ENCODE assay signal across 25 cellular contexts in genomic region chr11:126543691-126544090, GRCh38.
A peak's percentile ranks its signal among the peaks of the same experiment; 100 is the strongest.
DNase-seq lines count a peak whose midpoint lies in the region; FAIRE-seq and TF ChIP-seq lines count a peak whose summit lies in the region.
"Had no signal": no experiment of that assay in that cellular context is flagged by ENCODE, and none has a peak within 500 bp of the region (broad histone marks: within the 10 kb centered on the region; RNA-seq: fewer than 3 reads in every experiment).

No MANE protein-coding gene starts in this region.

- H3K27me3 ChIP-seq in WERI-Rb-1 (ENCODE audit: insufficient read depth, low read depth, severe bottlenecking) (no peaks in the 10 kb centered on the region), layer of hippocampus (ENCODE audit: control insufficient read depth, insufficient read depth, low read length) (no peaks in the 10 kb centered on the region), mesendoderm (ENCODE audit: insufficient read depth, low read length, poor library complexity) (no peaks in the 10 kb centered on the region)
- H3K27me3 ChIP-seq: BLaER1 treated with 17β-estradiol and CSF1 and Interleukin-3, amounts not matched to agents 10 nM and 100 nM; pancreas; testis; uterus had no signal

- in situ Hi-C loops in G401 (cut with HindIII; ENCODE audit: low sequenced_read_pairs) = no loop called here

- WGBS in mesendoderm (ENCODE audit: extremely low coverage, insufficient coverage, low lambda C conversion rate) = no CpG with 5 or more reads among the region's 7 CpGs

- no peak overlapping the region for H3K4ac ChIP-seq in mesendoderm (ENCODE audit: low read depth, low read length)

- no peak overlapping the region for H4K5ac ChIP-seq in mesendoderm (ENCODE audit: low read length)

- H3K27ac ChIP-seq in WERI-Rb-1 (peak overlapping the region; percentile 81), layer of hippocampus (ENCODE audit: low read depth, low read length) (peak overlapping the region; percentile 63), mesendoderm (ENCODE audit: low read depth, low read length) (no peak overlapping the region)
- H3K27ac ChIP-seq: BLaER1 treated with 17β-estradiol and CSF1 and Interleukin-3, amounts not matched to agents 10 nM and 100 nM; foreskin keratinocyte; heart right ventricle; left lung; pancreas; testis; uterus had no signal

- no peak overlapping the region for H2AK5ac ChIP-seq in mesendoderm (ENCODE audit: low read length)

- H2BK15ac ChIP-seq in mesendoderm (replicated peaks; ENCODE audit: low read depth) = no peak overlapping the region

- H3K4me2 ChIP-seq in mesendoderm (ENCODE audit: low read length) = no peak overlapping the region
- H3K4me2 ChIP-seq: BLaER1 treated with 17β-estradiol and CSF1 and Interleukin-3, amounts not matched to agents 10 nM and 100 nM had no signal

- DNase-seq in A172 (ENCODE audit: low spot score) = peak; percentile 30
- peak; percentile 72 for DNase-seq in G401 (ENCODE audit: low spot score)
- DNase-seq in WERI-Rb-1 = no peak
- no peak for DNase-seq in RCC 7860 (ENCODE audit: low spot score)
- no peak for DNase-seq in mesendoderm
- DNase-seq in NCI-H748 treated with DMSO at 0.1 percent for 48 hours (lab: John Stamatoyannopoulos, UW) = no peak
- DNase-seq in NCI-H1930 (lab: John Stamatoyannopoulos, UW) = no peak
- DNase-seq: ACHN; cerebellar nuclear complex; erythroblast; heart right ventricle; HFFc6; left lung; naive thymus-derived CD8-positive, alpha-beta T cell; NCI-H1417 treated with DMSO at 0.1 percent for 48 hours; NCI-H2171 treated with DMSO at 0.1 percent for 48 hours; NCI-H526 treated with DMSO at 0.1 percent for 48 hours; right cardiac atrium; stimulated activated CD4-positive, alpha-beta T cell treated with anti-CD3 and anti-CD28 coated beads, Interleukin-4, amount 100 ng/mL, for 1 hour; testis had no signal

- no peak overlapping the region for H3K18ac ChIP-seq in mesendoderm (ENCODE audit: low read length)

- H3K23ac ChIP-seq in mesendoderm (ENCODE audit: low read length) = no peak overlapping the region

- no peak for FAIRE-seq in RCC 7860 (lab: Jason Lieb, UNC)
- FAIRE-seq: pancreas had no signal

- no peaks in the 10 kb centered on the region for H3K36me3 ChIP-seq in WERI-Rb-1
- no peaks in the 10 kb centered on the region for H3K36me3 ChIP-seq in mesendoderm (ENCODE audit: control insufficient read depth, insufficient read depth, low read length)
- H3K36me3 ChIP-seq: BLaER1 treated with 17β-estradiol and CSF1 and Interleukin-3, amounts not matched to agents 10 nM and 100 nM; heart right ventricle; left lung; pancreas; uterus had no signal

- no peak overlapping the region for H4K8ac ChIP-seq in mesendoderm (ENCODE audit: low read depth, low read length)

- H2BK120ac ChIP-seq in mesendoderm (ENCODE audit: low read depth, low read length) = no peak overlapping the region

- no peak overlapping the region for H2BK5ac ChIP-seq in mesendoderm (ENCODE audit: low read length)

- TF ChIP-seq CTCF in WERI-Rb-1 (IDR thresholded peaks at IDR 0.05; ENCODE audit: low read depth, low read length) = no peak

- no peak overlapping the region for H3K56ac ChIP-seq in mesendoderm (ENCODE audit: low read length)

- H3K79me1 ChIP-seq in mesendoderm (ENCODE audit: low read length) = no peaks in the 10 kb centered on the region

- H3K79me2 ChIP-seq in mesendoderm (ENCODE audit: control insufficient read depth, insufficient read depth, low read length) = no peaks in the 10 kb centered on the region

- H3K9ac ChIP-seq in mesendoderm (ENCODE audit: low read length) = no peak overlapping the region
- H3K9ac ChIP-seq: BLaER1 treated with 17β-estradiol and CSF1 and Interleukin-3, amounts not matched to agents 10 nM and 100 nM had no signal

- peaks cover 1% of the 10 kb centered on the region for H3K4me1 ChIP-seq in mesendoderm (ENCODE audit: control insufficient read depth, low read depth, low read length)
- H3K4me1 ChIP-seq: foreskin keratinocyte, heart right ventricle, left lung, testis had no signal

- H3K9me3 ChIP-seq in WERI-Rb-1 (ENCODE audit: severe bottlenecking) = no peaks in the 10 kb centered on the region
- H3K9me3 ChIP-seq: BLaER1 treated with 17β-estradiol and CSF1 and Interleukin-3, amounts not matched to agents 10 nM and 100 nM; heart right ventricle; left lung; pancreas; testis; uterus had no signal

- H3K4me3 ChIP-seq in WERI-Rb-1 (ENCODE audit: low read depth, low read length) = no peak overlapping the region
- no peak overlapping the region for H3K4me3 ChIP-seq in mesendoderm (ENCODE audit: low read length)
- H3K4me3 ChIP-seq: BLaER1 treated with 17β-estradiol and CSF1 and Interleukin-3, amounts not matched to agents 10 nM and 100 nM; heart right ventricle; left lung; pancreas; testis; uterus had no signal

Comparison
In these comparisons a context has a peak if more than half of its experiments do, and no peak if none do; other contexts are left out.
1. DNase-seq: peak in A172 (single experiment) and G401 (single experiment); none in WERI-Rb-1 (single experiment), RCC 7860 (single experiment), mesendoderm (single experiment), NCI-H748 treated with DMSO at 0.1 percent for 48 hours (single experiment) and NCI-H1930 (0 of 2).